Comparison of ENCODE assay signal across 21 cellular contexts in the genomic region with DNA sequence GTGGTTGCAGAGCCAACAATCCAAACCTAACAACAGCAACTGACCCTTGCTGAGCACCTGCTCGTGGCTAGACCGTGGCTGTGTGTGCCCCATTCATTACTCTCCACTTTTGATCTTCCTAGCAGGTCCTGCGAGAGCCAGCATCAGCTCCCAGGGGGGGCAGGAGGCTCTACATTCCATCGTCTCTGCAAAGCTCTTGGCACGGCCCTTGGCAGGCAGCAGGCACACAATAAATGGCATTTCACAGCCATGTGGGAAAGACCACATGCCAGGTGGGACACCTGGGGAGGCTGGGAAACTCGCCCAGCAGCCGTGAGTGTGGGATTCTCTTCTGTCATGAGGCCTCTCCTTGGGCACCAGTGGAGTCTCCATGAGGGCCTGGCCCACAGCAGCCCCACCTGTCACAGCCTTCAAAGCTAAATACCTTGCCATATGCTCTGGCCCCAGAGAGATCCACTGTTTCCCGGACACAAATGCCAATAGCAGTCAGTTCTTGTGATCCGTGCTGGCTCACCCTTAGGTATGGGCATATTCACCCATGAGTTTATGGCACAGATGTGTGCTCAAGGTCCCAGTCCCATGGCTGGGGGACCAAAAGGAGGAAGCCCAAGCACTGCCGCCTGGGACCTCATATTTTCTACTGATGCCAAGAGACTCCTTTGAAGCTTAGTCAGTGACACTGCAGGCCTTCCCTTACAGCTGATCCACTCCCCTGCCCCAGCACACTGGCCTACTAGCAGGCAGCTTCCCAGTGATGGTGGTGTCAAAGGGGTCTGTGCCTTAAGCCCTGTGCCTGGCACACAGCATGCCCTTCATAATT. TPM values are rescaled to one million over a fixed set of nuclear protein-coding genes. Genes with fewer than 3 reads are reported as not detected.
DNase-seq lines count a peak whose midpoint lies in the region; ATAC-seq, FAIRE-seq and TF ChIP-seq lines count a peak whose summit lies in the region.
"Had no signal": no experiment of that assay in that cellular context is flagged by ENCODE, and none has a peak within 500 bp of the region (broad histone marks: within the 10 kb centered on the region; RNA-seq: fewer than 3 reads in every experiment).

No MANE protein-coding gene starts in this region.

- 40% methylated on average over 10 of the region's 10 CpGs for WGBS in pancreas, 2 donors

- H3K4me1 ChIP-seq in pancreas = no peaks in the 10 kb centered on the region
- H3K4me1 ChIP-seq: right lobe of liver, testis had no signal

- H3K27me3 ChIP-seq in pancreas = no peaks in the 10 kb centered on the region
- H3K27me3 ChIP-seq: right lobe of liver, testis had no signal

- H3K27ac ChIP-seq in coronary artery (no peak overlapping the region), pancreas (peak overlapping the region in 1 of 4 donors; percentile 3)
- H3K27ac ChIP-seq: right lobe of liver, testis had no signal

- no peak for TF ChIP-seq CTCF in coronary artery (IDR thresholded peaks at IDR 0.05)
- TF ChIP-seq CTCF in pancreas (IDR thresholded peaks at IDR 0.05) = no peak
- no peak for TF ChIP-seq CTCF in D721Med (IDR thresholded peaks at IDR 0.05; ENCODE audit: insufficient read depth, missing control alignments)

- peak; percentile 88 for DNase-seq in DMS 273 treated with DMSO at 0.1 percent for 48 hours (lab: John Stamatoyannopoulos, UW)
- peak; percentile 76 for DNase-seq in NCI-H1694 treated with DMSO at 0.1 percent for 48 hours (lab: John Stamatoyannopoulos, UW)
- DNase-seq in coronary artery (ENCODE audit: low spot score) = peak; percentile 65
- peak in 3 of 6 donors; percentile 54 to 60 (median 57) for DNase-seq in pancreas
- DNase-seq in iPS-NIHi7 (ENCODE audit: extremely low spot score) = no peak
- DNase-seq in D721Med (ENCODE audit: insufficient read length, low spot score) = no peak
- DNase-seq in NCI-H510A treated with DMSO at 0.1 percent for 48 hours (lab: John Stamatoyannopoulos, UW) = no peak
- DNase-seq: activated CD4-positive, CD25-positive, alpha-beta regulatory T cell; CD4-positive, CD25-positive, alpha-beta regulatory T cell; cortex of kidney; GF-D8; mammary epithelial cell; NCI-H526; T1000; testis had no signal

- H3K4me3 ChIP-seq in coronary artery = no peak overlapping the region
- no peak overlapping the region for H3K4me3 ChIP-seq in pancreas
- H3K4me3 ChIP-seq: right lobe of liver, testis had no signal

- intact Hi-C loops in pancreas (cut with DNase I) = no loop called here

- FAIRE-seq in pancreas (lab: Jason Lieb, UNC) = no peak
- FAIRE-seq in D721Med (lab: Jason Lieb, UNC) = no peak
- FAIRE-seq: endothelial cell of umbilical vein had no signal

- H3K9me3 ChIP-seq in pancreas = no peaks in the 10 kb centered on the region
- H3K9me3 ChIP-seq: right lobe of liver, testis had no signal

- peak; percentile 51 to 86 (median 76) for ATAC-seq in pancreas
- ATAC-seq: activated naive CD4-positive, alpha-beta T cell treated with anti-CD3 and anti-CD28 coated beads, Interleukin-2, amount 50 U/mL, for 72 hours; right lobe of liver; stimulated activated memory B cell treated with anti-CD40 and anti-IgM and Interleukin-4, amounts not matched to agents 10 μg/mL and 1 μg/mL and 100 μg/mL, for 72 hours had no signal

- H3K36me3 ChIP-seq in pancreas = no peaks in the 10 kb centered on the region
- H3K36me3 ChIP-seq: right lobe of liver had no signal

RNA-seq across cellular contexts. Expression of a gene that starts 6.8 kb away (rescaled TPM):
- not detected for total RNA-seq in pancreas
- not detected for polyA plus RNA-seq in pancreas
- total RNA-seq: activated naive CD4-positive, alpha-beta T cell treated with anti-CD3 and anti-CD28 coated beads, Interleukin-2, amount 50 U/mL, for 72 hours; CD4-positive, CD25-positive, alpha-beta regulatory T cell; endothelial cell of umbilical vein; kidney epithelial cell; mammary epithelial cell; osteoblast had no signal
- polyA plus RNA-seq: CD4-positive, CD25-positive, alpha-beta regulatory T cell; endothelial cell of umbilical vein; mammary epithelial cell had no signal

Comparison
In these comparisons a context has a peak if more than half of its experiments do, and no peak if none do; other contexts are left out.
1. DNase-seq: peak in DMS 273 treated with DMSO at 0.1 percent for 48 hours (single experiment), NCI-H1694 treated with DMSO at 0.1 percent for 48 hours (single experiment) and coronary artery (single experiment); none in iPS-NIHi7 (single experiment), D721Med (single experiment) and NCI-H510A treated with DMSO at 0.1 percent for 48 hours (single experiment).